ENCODE assay signal across 20 cellular contexts in genomic region chr17:51850206-51850605, GRCh38.
A peak's percentile ranks its signal among the peaks of the same experiment; 100 is the strongest.
DNase-seq lines count a peak whose midpoint lies in the region; ATAC-seq and TF ChIP-seq lines count a peak whose summit lies in the region.
"Had no signal": no experiment of that assay in that cellular context is flagged by ENCODE, and none has a peak within 500 bp of the region (broad histone marks: within the 10 kb centered on the region; RNA-seq: fewer than 3 reads in every experiment).

No MANE protein-coding gene starts in this region.

- peaks cover 3% of the 10 kb centered on the region for H3K27me3 Mint-ChIP-seq in neural progenitor cell (ENCODE audit: insufficient read depth, low read depth)

- peaks cover 5% of the 10 kb centered on the region for H3K4me1 Mint-ChIP-seq in neural progenitor cell
- H3K4me1 Mint-ChIP-seq: activated naive CD8-positive, alpha-beta T cell treated with anti-CD3 and anti-CD28 coated beads for 36 hours; naive B cell; WTC11 had no signal

- TF ChIP-seq CTCF in SK-N-SH (IDR thresholded peaks at IDR 0.05) (peak; percentile 8; the same call in 1 of the 2 replicates), NB4 (IDR thresholded peaks at IDR 0.05; ENCODE audit: low read depth, low read length) (peak; percentile 10), WERI-Rb-1 (IDR thresholded peaks at IDR 0.05; ENCODE audit: low read depth, low read length) (peak; percentile 62), neural progenitor cell (IDR thresholded peaks at IDR 0.05) (peak; percentile 47), GM13977 (IDR thresholded peaks at IDR 0.05; ENCODE audit: extremely low read depth, insufficient read depth, missing control alignments) (no peak)

- H2AFZ ChIP-seq in SK-N-SH (ENCODE audit: low read depth) (no peak overlapping the region), neural progenitor cell (replicated peaks) (no peak overlapping the region)

- peaks cover 0 to 5% of the 10 kb centered on the region in 2 experiments; a peak in 2 of 4 replicates for H3K4me1 ChIP-seq in SK-N-SH (ENCODE audit: control insufficient read depth in 1 of 2, insufficient read depth in 2 of 2, low read depth in 1 of 2, low read length in 1 of 2)
- no peaks in the 10 kb centered on the region for H3K4me1 ChIP-seq in neural progenitor cell
- H3K4me1 ChIP-seq: esophagus squamous epithelium, HAP-1 had no signal

- DNase-seq in SK-N-SH, result no peak
- peak; percentile 13 for DNase-seq in NB4 (ENCODE audit: low read depth)
- peak; percentile 35 for DNase-seq in WERI-Rb-1
- DNase-seq in neural progenitor cell (ENCODE audit: low spot score), result peak; percentile 45
- DNase-seq in GM13977 (ENCODE audit: low spot score), result no peak
- DNase-seq: activated CD8-positive, alpha-beta T cell treated with anti-CD3 and anti-CD28 coated beads, Interleukin-2, amount 10 ng/mL, durations not matched to agents 7 days and 5 days; activated naive CD8-positive, alpha-beta T cell treated with anti-CD3 and anti-CD28 coated beads for 36 hours; esophagus squamous epithelium; GF-D8; naive B cell; NCI-H1694; stimulated activated CD4-positive, alpha-beta T cell treated with anti-CD3 and anti-CD28 coated beads, Interleukin-4, amount 100 ng/mL, for 1 hour had no signal

- in situ Hi-C loops in GM13977 (cut with MboI; ENCODE audit: low pct_unique_long_range_greater_than_20kb, low sequenced_read_pairs, unreplicated experiment), result no loop called here

- TF ChIP-seq POLR2A in NB4 (IDR thresholded peaks at IDR 0.05; ENCODE audit: extremely low read depth, insufficient read length), result no peak

- H4K20me1 ChIP-seq in SK-N-SH (ENCODE audit: insufficient read depth) (no peaks in the 10 kb centered on the region), neural progenitor cell (ENCODE audit: low read depth) (no peaks in the 10 kb centered on the region)

- no peak overlapping the region for H3K27ac ChIP-seq in SK-N-SH (ENCODE audit: low read depth in 2 of 2, low read length in 1 of 2)
- no peak overlapping the region for H3K27ac ChIP-seq in WERI-Rb-1
- H3K27ac ChIP-seq in neural progenitor cell, result no peak overlapping the region
- H3K27ac ChIP-seq: esophagus squamous epithelium, skin epidermis had no signal

- H3F3A ChIP-seq in SK-N-SH (replicated peaks; ENCODE audit: insufficient read depth), result no peaks in the 10 kb centered on the region
- no peaks in the 10 kb centered on the region for H3F3A ChIP-seq in neural progenitor cell (ENCODE audit: low read depth)

- H3K27me3 ChIP-seq in SK-N-SH (ENCODE audit: insufficient read depth), result no peaks in the 10 kb centered on the region
- H3K27me3 ChIP-seq in WERI-Rb-1 (ENCODE audit: insufficient read depth, low read depth, severe bottlenecking), result no peaks in the 10 kb centered on the region
- no peaks in the 10 kb centered on the region for H3K27me3 ChIP-seq in neural progenitor cell

- 33% methylated on average over 4 of the region's 4 CpGs for WGBS in SK-N-SH (ENCODE audit: low lambda C conversion rate)

- H3K4me3 ChIP-seq in SK-N-SH (ENCODE audit: low read depth in 2 of 2, low read length in 1 of 2) (no peak overlapping the region), NB4 (ENCODE audit: low read depth, low read length) (no peak overlapping the region), WERI-Rb-1 (ENCODE audit: low read depth, low read length) (no peak overlapping the region), neural progenitor cell (no peak overlapping the region)
- H3K4me3 ChIP-seq: esophagus squamous epithelium, HAP-1, lung, skin epidermis had no signal

- H3K4me2 ChIP-seq in SK-N-SH (no peak overlapping the region), neural progenitor cell (no peak overlapping the region)

- TF ChIP-seq RAD21 in SK-N-SH (IDR thresholded peaks at IDR 0.05; ENCODE audit: low read length), result no peak

- no peaks in the 10 kb centered on the region for H3K9me3 Mint-ChIP-seq in neural progenitor cell
- H3K9me3 Mint-ChIP-seq: activated naive CD8-positive, alpha-beta T cell treated with anti-CD3 and anti-CD28 coated beads for 36 hours; brain had no signal

- ATAC-seq in SK-N-SH treated with all-trans-retinoic acid at 6 μM for 48 hours, result no peak
- ATAC-seq in HG03045 (IDR thresholded peaks at IDR 0.05; ENCODE audit: unreplicated experiment), result no peak
- ATAC-seq in GM18868 (IDR thresholded peaks at IDR 0.05; ENCODE audit: unreplicated experiment), result no peak
- ATAC-seq: activated CD8-positive, alpha-beta T cell treated with anti-CD3 and anti-CD28 coated beads, Interleukin-2, amount 10 ng/mL, durations not matched to agents 7 days and 5 days; WTC11 had no signal

- POLR2A ChIA-PET in SK-N-SH (lab: Yijun Ruan, JAX), result no interaction called here

- H3K79me2 ChIP-seq in SK-N-SH (ENCODE audit: insufficient read depth), result no peaks in the 10 kb centered on the region
- no peaks in the 10 kb centered on the region for H3K79me2 ChIP-seq in neural progenitor cell (ENCODE audit: low read depth)

- H3K9me3 ChIP-seq in SK-N-SH, result no peaks in the 10 kb centered on the region
- no peaks in the 10 kb centered on the region for H3K9me3 ChIP-seq in WERI-Rb-1 (ENCODE audit: severe bottlenecking)
- no peaks in the 10 kb centered on the region for H3K9me3 ChIP-seq in neural progenitor cell (ENCODE audit: low read depth)
- H3K9me3 ChIP-seq: esophagus squamous epithelium, HAP-1 had no signal

- H3K36me3 ChIP-seq in SK-N-SH (replicated peaks in 1 of 2; ENCODE audit: control insufficient read depth in 1 of 2, insufficient read depth in 2 of 2, low read length in 1 of 2) (no peaks in the 10 kb centered on the region), WERI-Rb-1 (no peaks in the 10 kb centered on the region), neural progenitor cell (no peaks in the 10 kb centered on the region)
- H3K36me3 ChIP-seq: esophagus squamous epithelium, HAP-1 had no signal

- TF ChIP-seq EP300 in SK-N-SH (IDR thresholded peaks at IDR 0.05; ENCODE audit: borderline replicate concordance in 1 of 2, low read depth in 1 of 2, low read length in 1 of 2), result no peak

- CTCF ChIA-PET in SK-N-SH (lab: Yijun Ruan, JAX), result interaction anchor here (0.9 to 5.3 kb wide), 5 partner anchors 11 to 291 kb away, joined by 3 to 28 read pairs (median 4); no protein-coding TSS in a partner anchor

- no peaks in the 10 kb centered on the region for H3K9me2 ChIP-seq in SK-N-SH

- no peaks in the 10 kb centered on the region for H3K36me3 Mint-ChIP-seq in neural progenitor cell
- H3K36me3 Mint-ChIP-seq: activated naive CD8-positive, alpha-beta T cell treated with anti-CD3 and anti-CD28 coated beads for 36 hours; brain; naive B cell had no signal

- no peak overlapping the region for H3K27ac Mint-ChIP-seq in neural progenitor cell
- H3K27ac Mint-ChIP-seq: activated CD8-positive, alpha-beta T cell treated with anti-CD3 and anti-CD28 coated beads, Interleukin-2, amount 10 ng/mL, durations not matched to agents 7 days and 5 days; activated naive CD8-positive, alpha-beta T cell treated with anti-CD3 and anti-CD28 coated beads for 36 hours; brain; naive B cell; WTC11 had no signal

- no peak overlapping the region for H3K4me3 Mint-ChIP-seq in neural progenitor cell
- H3K4me3 Mint-ChIP-seq: activated CD8-positive, alpha-beta T cell treated with anti-CD3 and anti-CD28 coated beads, Interleukin-2, amount 10 ng/mL, durations not matched to agents 7 days and 5 days; activated naive CD8-positive, alpha-beta T cell treated with anti-CD3 and anti-CD28 coated beads for 36 hours; brain; naive B cell; WTC11 had no signal

- H3K9ac ChIP-seq in SK-N-SH (no peak overlapping the region), neural progenitor cell (no peak overlapping the region)

TF ChIP-seq in SK-N-SH, 30 proteins besides CTCF, POLR2A, EP300 and RAD21 (continues in another document):
- no peak for TF ChIP-seq RFX5 (IDR thresholded peaks at IDR 0.05; ENCODE audit: low read length)
- no peak for TF ChIP-seq GATA2 (CRISPR knock-in tag; IDR thresholded peaks at IDR 0.05)
- TF ChIP-seq RXRA (IDR thresholded peaks at IDR 0.05; ENCODE audit: borderline replicate concordance, low read depth), result no peak
- TF ChIP-seq MXI1 (IDR thresholded peaks at IDR 0.05; ENCODE audit: low read depth, low read length), result no peak
- TF ChIP-seq TEAD4 (IDR thresholded peaks at IDR 0.05; ENCODE audit: borderline replicate concordance, insufficient read depth), result no peak
- no peak for TF ChIP-seq FOSL2 (IDR thresholded peaks at IDR 0.05; ENCODE audit: borderline replicate concordance, low read depth)
- TF ChIP-seq NFIC (IDR thresholded peaks at IDR 0.05; ENCODE audit: borderline replicate concordance), result no peak
- no peak for TF ChIP-seq FOXJ3 (CRISPR knock-in tag; IDR thresholded peaks at IDR 0.05)

TF ChIP-seq in SK-N-SH treated with all-trans-retinoic acid at 6 μM for 48 hours, 23 proteins besides CTCF, POLR2A, EP300 and RAD21 (continues in another document):
- no peak for TF ChIP-seq TCF4 (CRISPR knock-in tag; IDR thresholded peaks at IDR 0.05; ENCODE audit: borderline replicate concordance)
- no peak for TF ChIP-seq OSR1 (CRISPR knock-in tag; IDR thresholded peaks at IDR 0.05)
- TF ChIP-seq PPARA (CRISPR knock-in tag; IDR thresholded peaks at IDR 0.05; ENCODE audit: borderline replicate concordance), result no peak
- TF ChIP-seq, protein P1, sequence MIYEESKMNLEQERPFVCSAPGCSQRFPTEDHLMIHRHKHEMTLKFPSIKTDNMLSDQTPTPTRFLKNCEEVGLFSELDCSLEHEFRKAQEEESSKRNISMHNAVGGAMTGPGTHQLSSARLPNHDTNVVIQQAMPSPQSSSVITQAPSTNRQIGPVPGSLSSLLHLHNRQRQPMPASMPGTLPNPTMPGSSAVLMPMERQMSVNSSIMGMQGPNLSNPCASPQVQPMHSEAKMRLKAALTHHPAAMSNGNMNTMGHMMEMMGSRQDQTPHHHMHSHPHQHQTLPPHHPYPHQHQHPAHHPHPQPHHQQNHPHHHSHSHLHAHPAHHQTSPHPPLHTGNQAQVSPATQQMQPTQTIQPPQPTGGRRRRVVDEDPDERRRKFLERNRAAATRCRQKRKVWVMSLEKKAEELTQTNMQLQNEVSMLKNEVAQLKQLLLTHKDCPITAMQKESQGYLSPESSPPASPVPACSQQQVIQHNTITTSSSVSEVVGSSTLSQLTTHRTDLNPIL (CRISPR knock-in tag; IDR thresholded peaks at IDR 0.05; ENCODE audit: low read depth), result no peak
- no peak for TF ChIP-seq GLIS3 (CRISPR knock-in tag; IDR thresholded peaks at IDR 0.05)
- TF ChIP-seq, protein P2, sequence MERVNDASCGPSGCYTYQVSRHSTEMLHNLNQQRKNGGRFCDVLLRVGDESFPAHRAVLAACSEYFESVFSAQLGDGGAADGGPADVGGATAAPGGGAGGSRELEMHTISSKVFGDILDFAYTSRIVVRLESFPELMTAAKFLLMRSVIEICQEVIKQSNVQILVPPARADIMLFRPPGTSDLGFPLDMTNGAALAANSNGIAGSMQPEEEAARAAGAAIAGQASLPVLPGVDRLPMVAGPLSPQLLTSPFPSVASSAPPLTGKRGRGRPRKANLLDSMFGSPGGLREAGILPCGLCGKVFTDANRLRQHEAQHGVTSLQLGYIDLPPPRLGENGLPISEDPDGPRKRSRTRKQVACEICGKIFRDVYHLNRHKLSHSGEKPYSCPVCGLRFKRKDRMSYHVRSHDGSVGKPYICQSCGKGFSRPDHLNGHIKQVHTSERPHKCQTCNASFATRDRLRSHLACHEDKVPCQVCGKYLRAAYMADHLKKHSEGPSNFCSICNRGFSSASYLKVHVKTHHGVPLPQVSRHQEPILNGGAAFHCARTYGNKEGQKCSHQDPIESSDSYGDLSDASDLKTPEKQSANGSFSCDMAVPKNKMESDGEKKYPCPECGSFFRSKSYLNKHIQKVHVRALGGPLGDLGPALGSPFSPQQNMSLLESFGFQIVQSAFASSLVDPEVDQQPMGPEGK (CRISPR knock-in tag; IDR thresholded peaks at IDR 0.05; ENCODE audit: borderline replicate concordance), result no peak

Comparison
In these comparisons a context has a peak if more than half of its experiments do, and no peak if none do; other contexts are left out.
1. DNase-seq: peak in NB4 (single experiment), WERI-Rb-1 (single experiment) and neural progenitor cell (single experiment); none in SK-N-SH (single experiment) and GM13977 (single experiment).